Comparison of ENCODE assay signal across 1 cellular context in genomic region chr17:76140661-76141211, GRCh38.
TF ChIP-seq lines count a peak whose summit lies in the region.

No MANE protein-coding gene starts in this region.

TF ChIP-seq in HepG2, 621 proteins besides CTCF, POLR2A, EP300 and RAD21:
- TF ChIP-seq NCOA1 (CRISPR knock-in tag; IDR thresholded peaks at IDR 0.05) (peak; percentile 89), FOXO4 (CRISPR knock-in tag; conservative IDR thresholded peaks at IDR 0.05) (0 out of 2 replicates have a peak, but pooled peaks have one; percentile 41), ZNF672 (CRISPR knock-in tag; IDR thresholded peaks at IDR 0.05) (no peak), AHDC1 (CRISPR knock-in tag; IDR thresholded peaks at IDR 0.05; ENCODE audit: borderline replicate concordance) (0 out of 2 replicates have a peak, but pooled peaks have one; percentile 38)
